ENCODE assay signal across 8 cellular contexts in the genomic region with DNA sequence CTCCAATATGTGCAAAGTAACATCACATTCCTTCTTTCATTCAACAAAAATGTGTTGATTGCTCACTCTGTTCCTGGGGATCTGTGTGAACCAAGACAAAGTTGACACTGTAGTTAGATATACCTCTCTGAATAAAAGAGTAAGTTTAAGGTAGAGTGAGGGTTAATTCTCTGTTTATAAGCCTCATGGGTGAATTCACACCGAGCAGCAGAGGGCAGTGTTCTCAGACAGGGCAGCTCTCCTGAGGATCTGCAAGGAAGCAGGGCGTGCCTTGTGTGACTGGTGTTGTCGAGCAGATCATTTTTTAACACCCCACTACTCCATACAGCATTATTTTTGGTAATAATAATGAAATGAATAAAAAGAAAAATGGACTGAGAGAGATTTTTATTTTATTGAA. TPM values are rescaled to one million over a fixed set of nuclear protein-coding genes. Genes with fewer than 3 reads are reported as not detected.
A peak's percentile ranks its signal among the peaks of the same experiment; 100 is the strongest.
DNase-seq lines count a peak whose midpoint lies in the region; ATAC-seq, FAIRE-seq and TF ChIP-seq lines count a peak whose summit lies in the region.

No MANE protein-coding gene starts in this region.

- peak; percentile 89 for FAIRE-seq in GM12891 (lab: Jason Lieb, UNC)

- no peak overlapping the region for H2AFZ ChIP-seq in KMS-11 (ENCODE audit: low read depth)

- H3K4me1 Mint-ChIP-seq in endothelial cell (ENCODE audit: unreplicated experiment) (no peaks in the 10 kb centered on the region), progenitor cell of endocrine pancreas (ENCODE audit: low read depth) (peaks cover 6% of the 10 kb centered on the region)

- no peak for ATAC-seq in GM21381 (IDR thresholded peaks at IDR 0.05; ENCODE audit: unreplicated experiment)

- H3K79me2 ChIP-seq in KMS-11 (ENCODE audit: insufficient read depth, low read depth) = no peaks in the 10 kb centered on the region

- DNase-seq in GM12891 (ENCODE audit: insufficient read length, low spot score) = no peak
- DNase-seq in SKM-1 (lab: John Stamatoyannopoulos, UW; ENCODE audit: unreplicated experiment) = peak; percentile 23
- DNase-seq in endothelial cell (ENCODE audit: low spot score) = peak; percentile 45
- no peak for DNase-seq in progenitor cell of endocrine pancreas (ENCODE audit: low spot score, unreplicated experiment)
- no peak for DNase-seq in OCI-M2 (lab: John Stamatoyannopoulos, UW; ENCODE audit: unreplicated experiment)

- H4K20me1 ChIP-seq in KMS-11 (ENCODE audit: insufficient read depth) = no peaks in the 10 kb centered on the region

- H3K36me3 Mint-ChIP-seq in endothelial cell (ENCODE audit: low read depth, unreplicated experiment) = no peaks in the 10 kb centered on the region
- no peaks in the 10 kb centered on the region for H3K36me3 Mint-ChIP-seq in progenitor cell of endocrine pancreas (ENCODE audit: insufficient read depth)

- no peak overlapping the region for H3K4me3 ChIP-seq in KMS-11 (IDR thresholded peaks at IDR 0.05; ENCODE audit: insufficient read depth, low read depth, low read length)

- no peak for TF ChIP-seq POLR2A in GM12891 (IDR thresholded peaks at IDR 0.05; ENCODE audit: low read depth, low read length)

- H3K4me3 Mint-ChIP-seq in endothelial cell (ENCODE audit: unreplicated experiment) (no peak overlapping the region), progenitor cell of endocrine pancreas (ENCODE audit: low read depth) (no peak overlapping the region)

- H3K27me3 Mint-ChIP-seq in endothelial cell (ENCODE audit: unreplicated experiment) = peaks cover 2% of the 10 kb centered on the region
- peaks cover 19% of the 10 kb centered on the region for H3K27me3 Mint-ChIP-seq in progenitor cell of endocrine pancreas

- no peak overlapping the region for H3K27ac Mint-ChIP-seq in endothelial cell (ENCODE audit: unreplicated experiment)
- no peak overlapping the region for H3K27ac Mint-ChIP-seq in progenitor cell of endocrine pancreas

- no peak overlapping the region for H3K9ac ChIP-seq in KMS-11

- no peaks in the 10 kb centered on the region for H3K27me3 ChIP-seq in KMS-11 (ENCODE audit: insufficient read depth, low read depth)

- H3K4me2 ChIP-seq in KMS-11 = no peak overlapping the region

- H3K27ac ChIP-seq in 22Rv1 = no peak overlapping the region
- no peak overlapping the region for H3K27ac ChIP-seq in KMS-11

- no peaks in the 10 kb centered on the region for H3K36me3 ChIP-seq in KMS-11 (ENCODE audit: insufficient read depth)

- H3K4me1 ChIP-seq in KMS-11 (ENCODE audit: low read depth, poor library complexity, severe bottlenecking) = no peaks in the 10 kb centered on the region

- TF ChIP-seq CTCF in 22Rv1 (IDR thresholded peaks at IDR 0.05) (peak; percentile 86), KMS-11 (conservative IDR thresholded peaks at IDR 0.05; ENCODE audit: low read depth, low read length) (peak; percentile 78), endothelial cell (IDR thresholded peaks at IDR 0.05; ENCODE audit: unreplicated experiment) (peak; percentile 24), progenitor cell of endocrine pancreas (IDR thresholded peaks at IDR 0.05; ENCODE audit: unreplicated experiment) (peak; percentile 36)

- no peaks in the 10 kb centered on the region for H3K9me3 Mint-ChIP-seq in endothelial cell (ENCODE audit: unreplicated experiment)
- H3K9me3 Mint-ChIP-seq in progenitor cell of endocrine pancreas (ENCODE audit: low read depth) = peaks cover 3% of the 10 kb centered on the region

TF ChIP-seq in GM12891, 5 proteins besides CTCF, POLR2A, EP300 and RAD21:
- TF ChIP-seq TAF1 (IDR thresholded peaks at IDR 0.05; ENCODE audit: low read depth, low read length) = no peak
- TF ChIP-seq POLR2AphosphoS5 (IDR thresholded peaks at IDR 0.05; ENCODE audit: low read depth, low read length) = no peak
- no peak for TF ChIP-seq POU2F2 (IDR thresholded peaks at IDR 0.05; ENCODE audit: low read depth, low read length)
- TF ChIP-seq PAX5 (IDR thresholded peaks at IDR 0.05; ENCODE audit: insufficient read depth, low read length, severe bottlenecking) = no peak
- TF ChIP-seq SPI1 (IDR thresholded peaks at IDR 0.05; ENCODE audit: low read depth, low read length) = no peak

RNA-seq across cellular contexts. Expression of gene PAQR9, which starts 34.4 kb away (rescaled TPM):
- polyA plus RNA-seq in GM12891 (2012; ENCODE audit: low read depth, missing spikeins) = not detected
- total RNA-seq in endothelial cell (ENCODE audit: unreplicated experiment) = not detected
- 2.5 and 2.7 TPM in 2 replicates for total RNA-seq in progenitor cell of endocrine pancreas

RNA-seq across cellular contexts. Expression of gene PCOLCE2, which starts 40.2 kb away (rescaled TPM):
- polyA plus RNA-seq in GM12891 (2012; ENCODE audit: low read depth, missing spikeins) = 0.22 TPM
- total RNA-seq in endothelial cell (ENCODE audit: unreplicated experiment) (1.8 TPM), progenitor cell of endocrine pancreas (2.0 and 2.2 TPM in 2 replicates)

Comparison
In these comparisons a context has a peak if more than half of its experiments do, and no peak if none do; other contexts are left out.
1. CTCF ChIP-seq: peak in every context shown above with its lines; median percentile 86 in 22Rv1; 78 in KMS-11; 36 in progenitor cell of endocrine pancreas; 24 in endothelial cell.
2. DNase-seq: peak in SKM-1 (single experiment) and endothelial cell (single experiment); none in GM12891 (single experiment), progenitor cell of endocrine pancreas (single experiment) and OCI-M2 (single experiment).